In the genomic region with DNA sequence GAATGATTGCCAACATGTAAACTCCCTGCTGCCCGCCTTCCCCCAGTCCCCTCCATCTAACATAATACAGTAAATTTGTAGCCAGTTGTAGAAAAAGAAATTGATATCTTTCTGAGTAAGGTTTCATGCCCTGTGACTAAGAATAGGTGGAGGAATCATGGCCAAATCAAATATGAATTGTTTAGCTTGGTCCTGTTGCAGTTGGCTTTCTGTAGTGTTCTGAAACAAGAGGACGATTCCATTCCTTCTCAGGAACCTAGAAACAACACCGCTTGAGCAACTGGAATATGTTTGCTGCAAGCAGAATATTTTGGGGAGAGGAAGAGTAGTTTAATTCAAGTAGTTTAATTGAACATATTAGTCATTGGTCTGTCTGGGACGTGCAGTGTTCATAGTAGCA, we compare ENCODE assay signal across 22 cellular contexts. TPM values are rescaled to one million over a fixed set of nuclear protein-coding genes. Genes with fewer than 3 reads are reported as not detected.
"Had no signal": no experiment of that assay in that cellular context is flagged by ENCODE, and none has a peak within 500 bp of the region (broad histone marks: within the 10 kb centered on the region; RNA-seq: fewer than 3 reads in every experiment).

No MANE protein-coding gene starts in this region.

- H3K27ac ChIP-seq: cardiac muscle cell, colonic mucosa, hepatocyte, right atrium auricular region, stomach, testis had no signal

- H3K36me3 ChIP-seq: colonic mucosa, neural progenitor cell, right atrium auricular region had no signal

- H3K4me3 ChIP-seq: cardiac muscle cell, colonic mucosa, hepatocyte, neural progenitor cell, right atrium auricular region, stomach, testis had no signal

- H3K9me3 Mint-ChIP-seq: activated CD4-positive, alpha-beta T cell treated with anti-CD3 and anti-CD28 coated beads, Interleukin-2, amount 10 ng/mL, durations not matched to agents 7 days and 5 days; activated T-cell treated with anti-CD3 and anti-CD28 coated beads, Interleukin-2, amount 50 U/mL, for 24 hours; naive thymus-derived CD4-positive, alpha-beta T cell; neural progenitor cell; type B pancreatic cell had no signal

- H3K27me3 Mint-ChIP-seq: activated CD4-positive, alpha-beta T cell treated with anti-CD3 and anti-CD28 coated beads, Interleukin-2, amount 10 ng/mL, durations not matched to agents 7 days and 5 days; activated T-cell treated with anti-CD3 and anti-CD28 coated beads, Interleukin-2, amount 50 U/mL, for 24 hours; naive thymus-derived CD4-positive, alpha-beta T cell; progenitor cell of endocrine pancreas; type B pancreatic cell had no signal

- H3K4me3 Mint-ChIP-seq: activated CD4-positive, alpha-beta T cell treated with anti-CD3 and anti-CD28 coated beads, Interleukin-2, amount 10 ng/mL, durations not matched to agents 7 days and 5 days; activated CD8-positive, alpha-beta T cell treated with anti-CD3 and anti-CD28 coated beads, Interleukin-2, amount 10 ng/mL, durations not matched to agents 7 days and 5 days; activated T-cell treated with anti-CD3 and anti-CD28 coated beads, Interleukin-2, amount 50 U/mL, for 24 hours; naive thymus-derived CD4-positive, alpha-beta T cell; neural progenitor cell; type B pancreatic cell had no signal

- ATAC-seq: activated CD8-positive, alpha-beta T cell treated with anti-CD3 and anti-CD28 coated beads, Interleukin-2, amount 10 ng/mL, durations not matched to agents 7 days and 5 days; naive thymus-derived CD4-positive, alpha-beta T cell had no signal

- DNase-seq: activated CD4-positive, alpha-beta T cell treated with anti-CD3 and anti-CD28 coated beads, Interleukin-2, amount 10 ng/mL, durations not matched to agents 7 days and 5 days; activated CD4-positive, CD25-positive, alpha-beta regulatory T cell; activated CD8-positive, alpha-beta T cell treated with anti-CD3 and anti-CD28 coated beads, Interleukin-2, amount 10 ng/mL, durations not matched to agents 7 days and 5 days; activated naive CD4-positive, alpha-beta T cell treated with anti-CD3 and anti-CD28 coated beads, Interleukin-2, amount 50 U/mL, for 16 hours; activated T-cell treated with anti-CD3 and anti-CD28 coated beads, Interleukin-2, amount 50 U/mL, for 24 hours; colonic mucosa; mesenchymal stem cell; naive thymus-derived CD4-positive, alpha-beta T cell; small intestine; stimulated activated CD4-positive, alpha-beta T cell treated with anti-CD3 and anti-CD28 coated beads, Interleukin-4, amount 100 ng/mL, for 1 hour; stomach; T-helper 1 cell; T-helper 9 cell; testis had no signal

- H3K4me1 ChIP-seq: colonic mucosa, right atrium auricular region had no signal

- H3K27me3 ChIP-seq: cardiac muscle cell, colonic mucosa, hepatocyte, neural progenitor cell, right atrium auricular region, stomach, testis had no signal

- H3K9me3 ChIP-seq: colonic mucosa, right atrium auricular region, stomach, testis had no signal

- H3K27ac Mint-ChIP-seq: activated CD4-positive, alpha-beta T cell treated with anti-CD3 and anti-CD28 coated beads, Interleukin-2, amount 10 ng/mL, durations not matched to agents 7 days and 5 days; activated CD8-positive, alpha-beta T cell treated with anti-CD3 and anti-CD28 coated beads, Interleukin-2, amount 10 ng/mL, durations not matched to agents 7 days and 5 days; activated T-cell treated with anti-CD3 and anti-CD28 coated beads, Interleukin-2, amount 50 U/mL, for 24 hours; progenitor cell of endocrine pancreas; type B pancreatic cell had no signal

RNA-seq across cellular contexts. Expression of gene DRC1, which starts 7.0 kb away (rescaled TPM):
- total RNA-seq: activated CD4-positive, alpha-beta T cell treated with anti-CD3 and anti-CD28 coated beads, Interleukin-2, amount 10 ng/mL, durations not matched to agents 7 days and 5 days; activated CD8-positive, alpha-beta T cell treated with anti-CD3 and anti-CD28 coated beads, Interleukin-2, amount 10 ng/mL, durations not matched to agents 7 days and 5 days; cardiac muscle cell; colonic mucosa; epithelial cell of proximal tubule; hepatocyte; lower leg skin; right atrium auricular region had no signal
- polyA plus RNA-seq: cardiac muscle cell; naive thymus-derived CD4-positive, alpha-beta T cell; stomach had no signal

RNA-seq across cellular contexts. Expression of gene ADGRF3, which starts 48.1 kb away (rescaled TPM):
- total RNA-seq: right atrium auricular region had no signal
